ENCODE assay signal across 2 cellular contexts in the genomic region with DNA sequence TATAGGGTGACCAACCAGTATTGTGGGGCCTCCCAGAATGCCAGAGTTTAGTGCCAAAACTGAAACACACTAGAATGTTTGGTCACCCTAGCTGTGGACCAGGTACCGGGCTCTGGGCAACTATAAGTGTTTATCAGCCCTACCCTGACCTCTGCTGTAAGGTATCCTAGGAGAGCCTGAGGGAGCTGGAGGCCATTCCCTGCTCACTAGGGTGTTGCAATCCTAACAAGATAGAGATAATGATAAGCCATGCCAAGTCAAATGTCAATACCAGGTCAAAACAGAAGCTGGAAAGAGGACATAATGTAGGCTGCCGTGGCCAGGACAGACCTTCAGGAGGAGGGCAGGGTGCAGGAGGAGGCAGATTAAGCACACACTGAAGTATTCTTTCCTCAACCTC.
TF ChIP-seq lines count a peak whose summit lies in the region.

No MANE protein-coding gene starts in this region.

TF ChIP-seq in liver, 16 proteins besides CTCF, POLR2A, EP300 and RAD21 (continued from another document):
- TF ChIP-seq, protein P1, sequence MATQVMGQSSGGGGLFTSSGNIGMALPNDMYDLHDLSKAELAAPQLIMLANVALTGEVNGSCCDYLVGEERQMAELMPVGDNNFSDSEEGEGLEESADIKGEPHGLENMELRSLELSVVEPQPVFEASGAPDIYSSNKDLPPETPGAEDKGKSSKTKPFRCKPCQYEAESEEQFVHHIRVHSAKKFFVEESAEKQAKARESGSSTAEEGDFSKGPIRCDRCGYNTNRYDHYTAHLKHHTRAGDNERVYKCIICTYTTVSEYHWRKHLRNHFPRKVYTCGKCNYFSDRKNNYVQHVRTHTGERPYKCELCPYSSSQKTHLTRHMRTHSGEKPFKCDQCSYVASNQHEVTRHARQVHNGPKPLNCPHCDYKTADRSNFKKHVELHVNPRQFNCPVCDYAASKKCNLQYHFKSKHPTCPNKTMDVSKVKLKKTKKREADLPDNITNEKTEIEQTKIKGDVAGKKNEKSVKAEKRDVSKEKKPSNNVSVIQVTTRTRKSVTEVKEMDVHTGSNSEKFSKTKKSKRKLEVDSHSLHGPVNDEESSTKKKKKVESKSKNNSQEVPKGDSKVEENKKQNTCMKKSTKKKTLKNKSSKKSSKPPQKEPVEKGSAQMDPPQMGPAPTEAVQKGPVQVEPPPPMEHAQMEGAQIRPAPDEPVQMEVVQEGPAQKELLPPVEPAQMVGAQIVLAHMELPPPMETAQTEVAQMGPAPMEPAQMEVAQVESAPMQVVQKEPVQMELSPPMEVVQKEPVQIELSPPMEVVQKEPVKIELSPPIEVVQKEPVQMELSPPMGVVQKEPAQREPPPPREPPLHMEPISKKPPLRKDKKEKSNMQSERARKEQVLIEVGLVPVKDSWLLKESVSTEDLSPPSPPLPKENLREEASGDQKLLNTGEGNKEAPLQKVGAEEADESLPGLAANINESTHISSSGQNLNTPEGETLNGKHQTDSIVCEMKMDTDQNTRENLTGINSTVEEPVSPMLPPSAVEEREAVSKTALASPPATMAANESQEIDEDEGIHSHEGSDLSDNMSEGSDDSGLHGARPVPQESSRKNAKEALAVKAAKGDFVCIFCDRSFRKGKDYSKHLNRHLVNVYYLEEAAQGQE (IDR thresholded peaks at IDR 0.05), result peak; percentile 36
- peak; percentile 89 for TF ChIP-seq YY1 (IDR thresholded peaks at IDR 0.05)
- TF ChIP-seq, protein P2, sequence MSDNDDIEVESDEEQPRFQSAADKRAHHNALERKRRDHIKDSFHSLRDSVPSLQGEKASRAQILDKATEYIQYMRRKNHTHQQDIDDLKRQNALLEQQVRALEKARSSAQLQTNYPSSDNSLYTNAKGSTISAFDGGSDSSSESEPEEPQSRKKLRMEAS (IDR thresholded peaks at IDR 0.05), result peak; percentile 72
- peak; percentile 95 for TF ChIP-seq FOXA2 (IDR thresholded peaks at IDR 0.05)
- TF ChIP-seq, protein P3, sequence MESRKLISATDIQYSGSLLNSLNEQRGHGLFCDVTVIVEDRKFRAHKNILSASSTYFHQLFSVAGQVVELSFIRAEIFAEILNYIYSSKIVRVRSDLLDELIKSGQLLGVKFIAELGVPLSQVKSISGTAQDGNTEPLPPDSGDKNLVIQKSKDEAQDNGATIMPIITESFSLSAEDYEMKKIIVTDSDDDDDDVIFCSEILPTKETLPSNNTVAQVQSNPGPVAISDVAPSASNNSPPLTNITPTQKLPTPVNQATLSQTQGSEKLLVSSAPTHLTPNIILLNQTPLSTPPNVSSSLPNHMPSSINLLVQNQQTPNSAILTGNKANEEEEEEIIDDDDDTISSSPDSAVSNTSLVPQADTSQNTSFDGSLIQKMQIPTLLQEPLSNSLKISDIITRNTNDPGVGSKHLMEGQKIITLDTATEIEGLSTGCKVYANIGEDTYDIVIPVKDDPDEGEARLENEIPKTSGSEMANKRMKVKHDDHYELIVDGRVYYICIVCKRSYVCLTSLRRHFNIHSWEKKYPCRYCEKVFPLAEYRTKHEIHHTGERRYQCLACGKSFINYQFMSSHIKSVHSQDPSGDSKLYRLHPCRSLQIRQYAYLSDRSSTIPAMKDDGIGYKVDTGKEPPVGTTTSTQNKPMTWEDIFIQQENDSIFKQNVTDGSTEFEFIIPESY (IDR thresholded peaks at IDR 0.05), result peak; percentile 68
- TF ChIP-seq TAF1 (conservative IDR thresholded peaks at IDR 0.05), result no peak
- TF ChIP-seq HNF4G (IDR thresholded peaks at IDR 0.05), result peak; percentile 69
- TF ChIP-seq RXRA (IDR thresholded peaks at IDR 0.05), result peak; percentile 96 to 99
- no peak for TF ChIP-seq EGR1 (IDR thresholded peaks at IDR 0.05; ENCODE audit: low read depth in 2 of 2)
- no peak for TF ChIP-seq GABPA (IDR thresholded peaks at IDR 0.05 in 1 of 2, conservative IDR thresholded peaks at IDR 0.05 in 1 of 2)
- peak; percentile 86 to 92 for TF ChIP-seq HNF4A (conservative IDR thresholded peaks at IDR 0.05)
- TF ChIP-seq FOXA1 (IDR thresholded peaks at IDR 0.05), result peak; percentile 86
- TF ChIP-seq, protein P4, sequence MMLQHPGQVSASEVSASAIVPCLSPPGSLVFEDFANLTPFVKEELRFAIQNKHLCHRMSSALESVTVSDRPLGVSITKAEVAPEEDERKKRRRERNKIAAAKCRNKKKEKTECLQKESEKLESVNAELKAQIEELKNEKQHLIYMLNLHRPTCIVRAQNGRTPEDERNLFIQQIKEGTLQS (IDR thresholded peaks at IDR 0.05), result peak; percentile 46
- peak; percentile 81 for TF ChIP-seq NR2F2 (IDR thresholded peaks at IDR 0.05)
TF ChIP-seq in liver: peak in this region for 13.

TF ChIP-seq in HepG2, 621 proteins besides CTCF, POLR2A, EP300 and RAD21 (continued from another document and continues in another):
- TF ChIP-seq, protein P3 (CRISPR knock-in tag; IDR thresholded peaks at IDR 0.05), result no peak
- TF ChIP-seq, protein P5, sequence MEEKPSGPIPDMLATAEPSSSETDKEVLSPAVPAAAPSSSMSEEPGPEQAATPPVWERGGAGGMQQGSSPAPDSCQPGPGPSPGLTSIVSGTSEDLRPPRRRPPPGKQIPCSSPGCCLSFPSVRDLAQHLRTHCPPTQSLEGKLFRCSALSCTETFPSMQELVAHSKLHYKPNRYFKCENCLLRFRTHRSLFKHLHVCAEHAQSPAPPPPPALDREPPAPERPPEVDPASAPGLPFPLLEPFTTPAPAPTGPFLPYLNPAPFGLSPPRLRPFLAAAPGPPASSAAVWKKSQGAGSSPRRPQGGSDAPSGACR (CRISPR knock-in tag; IDR thresholded peaks at IDR 0.05), result no peak
- TF ChIP-seq, protein P6, sequence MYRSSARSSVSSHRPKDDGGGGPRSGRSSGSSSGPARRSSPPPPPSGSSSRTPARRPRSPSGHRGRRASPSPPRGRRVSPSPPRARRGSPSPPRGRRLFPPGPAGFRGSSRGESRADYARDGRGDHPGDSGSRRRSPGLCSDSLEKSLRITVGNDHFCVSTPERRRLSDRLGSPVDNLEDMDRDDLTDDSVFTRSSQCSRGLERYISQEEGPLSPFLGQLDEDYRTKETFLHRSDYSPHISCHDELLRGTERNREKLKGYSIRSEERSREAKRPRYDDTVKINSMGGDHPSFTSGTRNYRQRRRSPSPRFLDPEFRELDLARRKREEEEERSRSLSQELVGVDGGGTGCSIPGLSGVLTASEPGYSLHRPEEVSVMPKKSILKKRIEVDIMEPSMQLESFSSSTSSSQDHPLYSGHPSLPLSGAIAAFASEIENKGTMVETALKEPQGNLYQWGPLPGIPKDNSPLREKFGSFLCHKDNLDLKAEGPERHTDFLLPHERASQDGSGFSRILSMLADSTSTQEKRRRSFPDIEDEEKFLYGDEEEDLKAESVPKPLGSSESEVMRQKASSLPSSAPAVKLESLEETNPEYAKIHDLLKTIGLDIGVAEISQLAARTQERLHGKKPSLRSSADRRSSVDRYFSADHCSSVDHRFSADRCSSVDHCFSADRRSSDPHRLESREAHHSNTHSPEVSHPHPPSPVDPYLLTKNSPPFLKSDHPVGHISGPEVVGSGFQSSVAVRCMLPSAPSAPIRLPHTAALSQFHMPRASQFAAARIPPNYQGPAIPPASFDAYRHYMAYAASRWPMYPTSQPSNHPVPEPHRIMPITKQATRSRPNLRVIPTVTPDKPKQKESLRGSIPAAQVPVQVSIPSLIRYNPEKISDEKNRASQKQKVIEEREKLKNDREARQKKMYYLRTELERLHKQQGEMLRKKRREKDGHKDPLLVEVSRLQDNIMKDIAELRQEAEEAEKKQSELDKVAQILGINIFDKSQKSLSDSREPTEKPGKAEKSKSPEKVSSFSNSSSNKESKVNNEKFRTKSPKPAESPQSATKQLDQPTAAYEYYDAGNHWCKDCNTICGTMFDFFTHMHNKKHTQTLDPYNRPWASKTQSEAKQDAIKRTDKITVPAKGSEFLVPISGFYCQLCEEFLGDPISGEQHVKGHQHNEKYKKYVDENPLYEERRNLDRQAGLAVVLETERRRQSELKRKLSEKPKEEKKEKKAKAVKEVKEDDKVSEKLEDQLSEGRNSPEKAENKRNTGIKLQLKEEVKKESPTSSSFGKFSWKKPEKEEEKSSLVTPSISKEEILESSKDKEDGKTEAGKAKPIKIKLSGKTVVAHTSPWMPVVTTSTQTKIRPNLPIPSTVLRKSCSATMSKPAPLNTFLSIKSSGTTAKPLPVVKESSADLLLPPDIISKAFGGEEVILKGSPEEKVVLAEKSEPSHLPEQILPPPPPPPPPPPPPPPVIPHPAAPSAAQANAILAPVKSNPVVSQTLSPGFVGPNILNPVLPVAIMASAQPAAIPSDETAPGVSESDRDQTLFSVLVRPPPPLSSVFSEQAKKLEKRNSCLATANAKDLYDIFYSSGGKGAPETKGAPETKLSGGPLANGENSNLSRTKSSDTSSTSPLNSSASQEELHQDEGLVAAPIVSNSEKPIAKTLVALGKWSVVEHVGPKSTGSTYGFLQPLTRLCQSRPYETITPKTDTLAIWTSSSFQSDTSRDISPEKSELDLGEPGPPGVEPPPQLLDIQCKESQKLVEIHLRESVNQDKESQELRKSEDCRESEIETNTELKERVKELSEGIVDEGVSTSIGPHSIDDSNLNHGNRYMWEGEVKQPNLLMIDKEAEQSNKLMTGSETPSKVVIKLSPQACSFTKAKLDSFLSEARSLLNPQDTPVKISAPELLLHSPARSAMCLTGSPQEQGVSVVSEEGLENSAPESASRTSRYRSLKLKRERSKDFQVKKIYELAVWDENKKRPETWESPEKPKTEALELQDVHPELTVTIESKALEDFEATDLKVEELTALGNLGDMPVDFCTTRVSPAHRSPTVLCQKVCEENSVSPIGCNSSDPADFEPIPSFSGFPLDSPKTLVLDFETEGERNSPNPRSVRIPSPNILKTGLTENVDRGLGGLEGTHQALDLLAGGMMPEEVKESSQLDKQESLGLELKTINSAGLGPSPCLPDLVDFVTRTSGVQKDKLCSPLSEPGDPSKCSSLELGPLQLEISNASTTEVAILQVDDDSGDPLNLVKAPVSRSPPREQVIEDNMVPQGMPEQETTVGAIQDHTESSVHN (CRISPR knock-in tag; IDR thresholded peaks at IDR 0.05), result no peak
- TF ChIP-seq ZNF256 (CRISPR knock-in tag; conservative IDR thresholded peaks at IDR 0.05) (no peak), HNRNPH1 (optimal IDR thresholded peaks at IDR 0.05; ENCODE audit: low read depth, low read length) (no peak), ZNF441 (CRISPR knock-in tag; IDR thresholded peaks at IDR 0.05; ENCODE audit: borderline replicate concordance) (no peak), MEIS1 (CRISPR knock-in tag; IDR thresholded peaks at IDR 0.05; ENCODE audit: borderline replicate concordance) (no peak), SNAI1 (CRISPR knock-in tag; IDR thresholded peaks at IDR 0.05; ENCODE audit: borderline replicate concordance) (no peak), ZNF138 (CRISPR knock-in tag; IDR thresholded peaks at IDR 0.05; ENCODE audit: low read depth) (no peak)
- TF ChIP-seq, protein P7, sequence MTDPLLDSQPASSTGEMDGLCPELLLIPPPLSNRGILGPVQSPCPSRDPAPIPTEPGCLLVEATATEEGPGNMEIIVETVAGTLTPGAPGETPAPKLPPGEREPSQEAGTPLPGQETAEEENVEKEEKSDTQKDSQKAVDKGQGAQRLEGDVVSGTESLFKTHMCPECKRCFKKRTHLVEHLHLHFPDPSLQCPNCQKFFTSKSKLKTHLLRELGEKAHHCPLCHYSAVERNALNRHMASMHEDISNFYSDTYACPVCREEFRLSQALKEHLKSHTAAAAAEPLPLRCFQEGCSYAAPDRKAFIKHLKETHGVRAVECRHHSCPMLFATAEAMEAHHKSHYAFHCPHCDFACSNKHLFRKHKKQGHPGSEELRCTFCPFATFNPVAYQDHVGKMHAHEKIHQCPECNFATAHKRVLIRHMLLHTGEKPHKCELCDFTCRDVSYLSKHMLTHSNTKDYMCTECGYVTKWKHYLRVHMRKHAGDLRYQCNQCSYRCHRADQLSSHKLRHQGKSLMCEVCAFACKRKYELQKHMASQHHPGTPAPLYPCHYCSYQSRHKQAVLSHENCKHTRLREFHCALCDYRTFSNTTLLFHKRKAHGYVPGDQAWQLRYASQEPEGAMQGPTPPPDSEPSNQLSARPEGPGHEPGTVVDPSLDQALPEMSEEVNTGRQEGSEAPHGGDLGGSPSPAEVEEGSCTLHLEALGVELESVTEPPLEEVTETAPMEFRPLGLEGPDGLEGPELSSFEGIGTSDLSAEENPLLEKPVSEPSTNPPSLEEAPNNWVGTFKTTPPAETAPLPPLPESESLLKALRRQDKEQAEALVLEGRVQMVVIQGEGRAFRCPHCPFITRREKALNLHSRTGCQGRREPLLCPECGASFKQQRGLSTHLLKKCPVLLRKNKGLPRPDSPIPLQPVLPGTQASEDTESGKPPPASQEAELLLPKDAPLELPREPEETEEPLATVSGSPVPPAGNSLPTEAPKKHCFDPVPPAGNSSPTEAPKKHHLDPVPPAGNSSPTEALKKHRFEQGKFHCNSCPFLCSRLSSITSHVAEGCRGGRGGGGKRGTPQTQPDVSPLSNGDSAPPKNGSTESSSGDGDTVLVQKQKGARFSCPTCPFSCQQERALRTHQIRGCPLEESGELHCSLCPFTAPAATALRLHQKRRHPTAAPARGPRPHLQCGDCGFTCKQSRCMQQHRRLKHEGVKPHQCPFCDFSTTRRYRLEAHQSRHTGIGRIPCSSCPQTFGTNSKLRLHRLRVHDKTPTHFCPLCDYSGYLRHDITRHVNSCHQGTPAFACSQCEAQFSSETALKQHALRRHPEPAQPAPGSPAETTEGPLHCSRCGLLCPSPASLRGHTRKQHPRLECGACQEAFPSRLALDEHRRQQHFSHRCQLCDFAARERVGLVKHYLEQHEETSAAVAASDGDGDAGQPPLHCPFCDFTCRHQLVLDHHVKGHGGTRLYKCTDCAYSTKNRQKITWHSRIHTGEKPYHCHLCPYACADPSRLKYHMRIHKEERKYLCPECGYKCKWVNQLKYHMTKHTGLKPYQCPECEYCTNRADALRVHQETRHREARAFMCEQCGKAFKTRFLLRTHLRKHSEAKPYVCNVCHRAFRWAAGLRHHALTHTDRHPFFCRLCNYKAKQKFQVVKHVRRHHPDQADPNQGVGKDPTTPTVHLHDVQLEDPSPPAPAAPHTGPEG (CRISPR knock-in tag; IDR thresholded peaks at IDR 0.05), result no peak
- TF ChIP-seq, protein P8, sequence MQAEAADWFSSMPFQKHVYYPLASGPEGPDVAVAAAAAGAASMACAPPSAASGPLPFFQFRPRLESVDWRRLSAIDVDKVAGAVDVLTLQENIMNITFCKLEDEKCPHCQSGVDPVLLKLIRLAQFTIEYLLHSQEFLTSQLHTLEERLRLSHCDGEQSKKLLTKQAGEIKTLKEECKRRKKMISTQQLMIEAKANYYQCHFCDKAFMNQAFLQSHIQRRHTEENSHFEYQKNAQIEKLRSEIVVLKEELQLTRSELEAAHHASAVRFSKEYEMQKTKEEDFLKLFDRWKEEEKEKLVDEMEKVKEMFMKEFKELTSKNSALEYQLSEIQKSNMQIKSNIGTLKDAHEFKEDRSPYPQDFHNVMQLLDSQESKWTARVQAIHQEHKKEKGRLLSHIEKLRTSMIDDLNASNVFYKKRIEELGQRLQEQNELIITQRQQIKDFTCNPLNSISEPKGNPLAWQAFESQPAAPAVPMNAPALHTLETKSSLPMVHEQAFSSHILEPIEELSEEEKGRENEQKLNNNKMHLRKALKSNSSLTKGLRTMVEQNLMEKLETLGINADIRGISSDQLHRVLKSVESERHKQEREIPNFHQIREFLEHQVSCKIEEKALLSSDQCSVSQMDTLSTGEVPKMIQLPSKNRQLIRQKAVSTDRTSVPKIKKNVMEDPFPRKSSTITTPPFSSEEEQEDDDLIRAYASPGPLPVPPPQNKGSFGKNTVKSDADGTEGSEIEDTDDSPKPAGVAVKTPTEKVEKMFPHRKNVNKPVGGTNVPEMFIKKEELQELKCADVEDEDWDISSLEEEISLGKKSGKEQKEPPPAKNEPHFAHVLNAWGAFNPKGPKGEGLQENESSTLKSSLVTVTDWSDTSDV (CRISPR knock-in tag; IDR thresholded peaks at IDR 0.05), result no peak
